2 cellular contexts compared by ENCODE assay signal in the genomic region with DNA sequence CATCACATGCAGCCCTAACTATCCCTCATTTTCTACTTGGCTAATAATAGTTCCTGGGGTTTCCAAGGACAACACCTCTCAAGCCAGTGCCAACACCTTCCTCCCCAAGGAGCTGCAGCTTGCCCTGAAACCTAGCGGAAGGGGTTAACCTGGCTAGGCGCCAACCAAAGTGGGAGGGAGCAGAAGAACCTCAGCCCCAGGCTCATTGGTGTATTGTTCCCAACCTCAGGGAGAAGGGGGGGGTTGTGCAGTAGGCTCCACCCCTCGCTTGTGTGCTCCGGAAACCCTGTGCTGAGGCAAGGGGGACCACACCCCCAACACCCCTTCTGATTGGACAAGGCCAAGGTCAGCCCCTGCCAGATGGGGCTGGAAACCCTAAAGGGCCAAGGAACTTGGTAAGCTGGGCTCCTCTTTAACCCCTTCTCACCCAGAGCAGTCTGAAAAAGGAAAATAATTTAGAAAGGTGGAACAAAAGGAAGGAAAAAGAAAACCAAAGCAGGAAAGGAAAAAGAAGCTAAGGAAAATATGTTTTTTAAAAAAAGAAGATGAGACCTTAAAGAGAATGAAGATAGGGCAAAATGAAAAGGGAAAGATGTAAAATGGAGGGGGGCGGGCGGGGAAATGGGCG.
TF ChIP-seq lines count a peak whose summit lies in the region.

No MANE protein-coding gene starts in this region.

TF ChIP-seq in IMR-90, 13 proteins besides CTCF, POLR2A, EP300 and RAD21:
- TF ChIP-seq SMC3 (IDR thresholded peaks at IDR 0.05; ENCODE audit: low read depth, low read length) (no peak), RCOR1 (IDR thresholded peaks at IDR 0.05; ENCODE audit: insufficient replicate concordance, low read length) (no peak), USF2 (IDR thresholded peaks at IDR 0.05; ENCODE audit: low read depth, low read length) (peak; percentile 27; the same call in 1 of the 2 replicates), CHD1 (IDR thresholded peaks at IDR 0.05; ENCODE audit: low read depth, low read length) (no peak), MAFK (IDR thresholded peaks at IDR 0.05; ENCODE audit: low read depth, low read length) (no peak; the same call in 1 of the 2 replicates), NFE2L2 (IDR thresholded peaks at IDR 0.05; ENCODE audit: low read depth, low read length) (no peak), MAZ (IDR thresholded peaks at IDR 0.05; ENCODE audit: borderline replicate concordance, low read depth, low read length) (peak; percentile 79; the same call in 1 of the 2 replicates), RFX5 (IDR thresholded peaks at IDR 0.05; ENCODE audit: low read depth, low read length) (no peak), BHLHE40 (IDR thresholded peaks at IDR 0.05; ENCODE audit: low read depth, low read length) (no peak), CEBPB (IDR thresholded peaks at IDR 0.05; ENCODE audit: low read depth, low read length) (peak; percentile 47; the same call in 1 of the 2 replicates), FOS (IDR thresholded peaks at IDR 0.05; ENCODE audit: low read depth, low read length) (no peak), MXI1 (IDR thresholded peaks at IDR 0.05; ENCODE audit: borderline replicate concordance, low read depth, low read length) (peak; percentile 54; the same call in 1 of the 2 replicates)
- TF ChIP-seq, protein P1, sequence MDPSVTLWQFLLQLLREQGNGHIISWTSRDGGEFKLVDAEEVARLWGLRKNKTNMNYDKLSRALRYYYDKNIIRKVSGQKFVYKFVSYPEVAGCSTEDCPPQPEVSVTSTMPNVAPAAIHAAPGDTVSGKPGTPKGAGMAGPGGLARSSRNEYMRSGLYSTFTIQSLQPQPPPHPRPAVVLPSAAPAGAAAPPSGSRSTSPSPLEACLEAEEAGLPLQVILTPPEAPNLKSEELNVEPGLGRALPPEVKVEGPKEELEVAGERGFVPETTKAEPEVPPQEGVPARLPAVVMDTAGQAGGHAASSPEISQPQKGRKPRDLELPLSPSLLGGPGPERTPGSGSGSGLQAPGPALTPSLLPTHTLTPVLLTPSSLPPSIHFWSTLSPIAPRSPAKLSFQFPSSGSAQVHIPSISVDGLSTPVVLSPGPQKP (IDR thresholded peaks at IDR 0.05; ENCODE audit: borderline replicate concordance, low read depth, low read length) = no peak
TF ChIP-seq in IMR-90: peak in this region for 4.

TF ChIP-seq in PFSK-1, 5 proteins besides CTCF, POLR2A, EP300 and RAD21:
- TF ChIP-seq, protein P2, sequence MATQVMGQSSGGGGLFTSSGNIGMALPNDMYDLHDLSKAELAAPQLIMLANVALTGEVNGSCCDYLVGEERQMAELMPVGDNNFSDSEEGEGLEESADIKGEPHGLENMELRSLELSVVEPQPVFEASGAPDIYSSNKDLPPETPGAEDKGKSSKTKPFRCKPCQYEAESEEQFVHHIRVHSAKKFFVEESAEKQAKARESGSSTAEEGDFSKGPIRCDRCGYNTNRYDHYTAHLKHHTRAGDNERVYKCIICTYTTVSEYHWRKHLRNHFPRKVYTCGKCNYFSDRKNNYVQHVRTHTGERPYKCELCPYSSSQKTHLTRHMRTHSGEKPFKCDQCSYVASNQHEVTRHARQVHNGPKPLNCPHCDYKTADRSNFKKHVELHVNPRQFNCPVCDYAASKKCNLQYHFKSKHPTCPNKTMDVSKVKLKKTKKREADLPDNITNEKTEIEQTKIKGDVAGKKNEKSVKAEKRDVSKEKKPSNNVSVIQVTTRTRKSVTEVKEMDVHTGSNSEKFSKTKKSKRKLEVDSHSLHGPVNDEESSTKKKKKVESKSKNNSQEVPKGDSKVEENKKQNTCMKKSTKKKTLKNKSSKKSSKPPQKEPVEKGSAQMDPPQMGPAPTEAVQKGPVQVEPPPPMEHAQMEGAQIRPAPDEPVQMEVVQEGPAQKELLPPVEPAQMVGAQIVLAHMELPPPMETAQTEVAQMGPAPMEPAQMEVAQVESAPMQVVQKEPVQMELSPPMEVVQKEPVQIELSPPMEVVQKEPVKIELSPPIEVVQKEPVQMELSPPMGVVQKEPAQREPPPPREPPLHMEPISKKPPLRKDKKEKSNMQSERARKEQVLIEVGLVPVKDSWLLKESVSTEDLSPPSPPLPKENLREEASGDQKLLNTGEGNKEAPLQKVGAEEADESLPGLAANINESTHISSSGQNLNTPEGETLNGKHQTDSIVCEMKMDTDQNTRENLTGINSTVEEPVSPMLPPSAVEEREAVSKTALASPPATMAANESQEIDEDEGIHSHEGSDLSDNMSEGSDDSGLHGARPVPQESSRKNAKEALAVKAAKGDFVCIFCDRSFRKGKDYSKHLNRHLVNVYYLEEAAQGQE (IDR thresholded peaks at IDR 0.05; ENCODE audit: insufficient read depth in 1 of 2, low read depth in 2 of 2, low read length in 2 of 2) = no peak
- TF ChIP-seq FOXP2 (optimal IDR thresholded peaks at IDR 0.05; ENCODE audit: borderline replicate concordance, extremely low read depth, extremely low read length, insufficient read depth) (peak; percentile 96), SIN3A (IDR thresholded peaks at IDR 0.05; ENCODE audit: borderline replicate concordance, insufficient read depth, low read length) (no peak)
